In genomic region chr11:16786131-16786530, GRCh38 we compare ENCODE assay signal across 8 cellular contexts.
"Had no signal": no experiment of that assay in that cellular context is flagged by ENCODE, and none has a peak within 500 bp of the region (broad histone marks: within the 10 kb centered on the region; RNA-seq: fewer than 3 reads in every experiment).

No MANE protein-coding gene starts in this region.

- H3K27ac ChIP-seq: pancreas, transverse colon, vagina had no signal

- H3K4me3 ChIP-seq: heart left ventricle, pancreas, smooth muscle cell, transverse colon, vagina had no signal

- H3K36me3 ChIP-seq: transverse colon, vagina had no signal

- DNase-seq: cerebellar nuclear complex, cortex of kidney had no signal

- H3K9me3 ChIP-seq: heart left ventricle, pancreas, transverse colon, vagina had no signal

- FAIRE-seq: endometrium, pancreas had no signal

- H3K27me3 ChIP-seq: heart left ventricle, pancreas, transverse colon, vagina had no signal
